Comparison of ENCODE assay signal across 11 cellular contexts in genomic region chr22:19525116-19525660, GRCh38. TPM values are rescaled to one million over a fixed set of nuclear protein-coding genes. Genes with fewer than 3 reads are reported as not detected.
DNase-seq lines count a peak whose midpoint lies in the region; ATAC-seq and TF ChIP-seq lines count a peak whose summit lies in the region.
"Had no signal": no experiment of that assay in that cellular context is flagged by ENCODE, and none has a peak within 500 bp of the region (broad histone marks: within the 10 kb centered on the region; RNA-seq: fewer than 3 reads in every experiment).

No MANE protein-coding gene starts in this region.

- intact Hi-C loops in esophagus squamous epithelium (cut with DNase I), result no loop called here
- intact Hi-C loops in vagina (cut with DNase I), result no loop called here

- peaks cover 5% of the 10 kb centered on the region for H3K36me3 Mint-ChIP-seq in activated naive CD4-positive, alpha-beta T cell treated with anti-CD3 and anti-CD28 coated beads, Interleukin-2, amount 10 ng/mL, durations not matched to agents 7 days and 5 days
- H3K36me3 Mint-ChIP-seq in nephron (ENCODE audit: low read depth), result no peaks in the 10 kb centered on the region

- H3K36me3 ChIP-seq in esophagus squamous epithelium (no peaks in the 10 kb centered on the region), vagina (no peaks in the 10 kb centered on the region)
- H3K36me3 ChIP-seq: cardiac muscle cell had no signal

- H3K9me3 ChIP-seq in esophagus squamous epithelium (no peaks in the 10 kb centered on the region), vagina (no peaks in the 10 kb centered on the region)

- H3K27ac ChIP-seq in esophagus squamous epithelium, result peak overlapping the region; percentile 2 to 87 (median 68)
- H3K27ac ChIP-seq in vagina, result peak overlapping the region; percentile 48
- H3K27ac ChIP-seq: cardiac muscle cell, SK-N-MC had no signal

- peaks cover 19% of the 10 kb centered on the region for H3K4me1 Mint-ChIP-seq in activated naive CD4-positive, alpha-beta T cell treated with anti-CD3 and anti-CD28 coated beads, Interleukin-2, amount 10 ng/mL, durations not matched to agents 7 days and 5 days
- H3K4me1 Mint-ChIP-seq in nephron, result peaks cover 10% of the 10 kb centered on the region

- H3K4me3 Mint-ChIP-seq in activated naive CD4-positive, alpha-beta T cell treated with anti-CD3 and anti-CD28 coated beads, Interleukin-2, amount 10 ng/mL, durations not matched to agents 7 days and 5 days, result peak overlapping the region; percentile 69
- peak overlapping the region; percentile 66 to 85 (median 80) for H3K4me3 Mint-ChIP-seq in nephron

- peaks cover 61% of the 10 kb centered on the region for H3K27me3 Mint-ChIP-seq in activated naive CD4-positive, alpha-beta T cell treated with anti-CD3 and anti-CD28 coated beads, Interleukin-2, amount 10 ng/mL, durations not matched to agents 7 days and 5 days
- peaks cover 49% of the 10 kb centered on the region for H3K27me3 Mint-ChIP-seq in nephron (ENCODE audit: low read depth)

- WGBS in esophagus squamous epithelium, 2 donors, result 60 to 92% methylated on average over 2 to 9 of the region's 15 CpGs

- H3K27me3 ChIP-seq in esophagus squamous epithelium, result peaks cover 0 to 72% (median 5%) of the 10 kb centered on the region in 4 donors
- no peaks in the 10 kb centered on the region for H3K27me3 ChIP-seq in vagina

- no peaks in the 10 kb centered on the region for H3K9me3 Mint-ChIP-seq in activated naive CD4-positive, alpha-beta T cell treated with anti-CD3 and anti-CD28 coated beads, Interleukin-2, amount 10 ng/mL, durations not matched to agents 7 days and 5 days
- no peaks in the 10 kb centered on the region for H3K9me3 Mint-ChIP-seq in nephron

- no peak for DNase-seq in activated naive CD4-positive, alpha-beta T cell treated with anti-CD3 and anti-CD28 coated beads, Interleukin-2, amount 10 ng/mL, durations not matched to agents 7 days and 5 days
- no peak for DNase-seq in activated naive CD4-positive, alpha-beta T cell treated with Interleukin-2 at 50 U/mL for 16 hours
- DNase-seq in esophagus squamous epithelium (lab: John Stamatoyannopoulos, UW) (no peak), vagina (ENCODE audit: extremely low spot score in 2 of 2) (no peak), dedifferentiated amniotic fluid mesenchymal stem cell (ENCODE audit: extremely low spot score) (no peak), HT-29 (ENCODE audit: low spot score) (no peak)
- DNase-seq: activated CD8-positive, alpha-beta T cell treated with anti-CD3 and anti-CD28 coated beads, Interleukin-2, amount 10 ng/mL, durations not matched to agents 7 days and 5 days had no signal

- CTCF ChIA-PET in activated naive CD4-positive, alpha-beta T cell treated with anti-CD3 and anti-CD28 coated beads, Interleukin-2, amount 10 ng/mL, durations not matched to agents 7 days and 5 days (lab: Charles Lee), result interaction anchor here (1.3 kb wide), 1 partner anchor 104 kb away, joined by 4 read pairs; no protein-coding TSS in a partner anchor

- H3K27ac Mint-ChIP-seq in activated naive CD4-positive, alpha-beta T cell treated with anti-CD3 and anti-CD28 coated beads, Interleukin-2, amount 10 ng/mL, durations not matched to agents 7 days and 5 days, result no peak overlapping the region
- peak overlapping the region in 1 of 3 experiments; percentile 73 for H3K27ac Mint-ChIP-seq in nephron

- ATAC-seq in HG02981 (IDR thresholded peaks at IDR 0.05; ENCODE audit: unreplicated experiment), result no peak

- TF ChIP-seq POLR2A in esophagus squamous epithelium (IDR thresholded peaks at IDR 0.05), result no peak
- TF ChIP-seq POLR2A in vagina (IDR thresholded peaks at IDR 0.05), result no peak

- H3K4me3 ChIP-seq in esophagus squamous epithelium (peak overlapping the region in 3 of 4 donors; percentile 33 to 66 (median 48)), vagina (peak overlapping the region; percentile 38 to 44)

- H3K4me1 ChIP-seq in esophagus squamous epithelium (peaks cover 14 to 33% (median 17%) of the 10 kb centered on the region in 3 donors), vagina (peaks cover 20% of the 10 kb centered on the region)

- no peak for TF ChIP-seq CTCF in esophagus squamous epithelium (IDR thresholded peaks at IDR 0.05)
- no peak for TF ChIP-seq CTCF in nephron (IDR thresholded peaks at IDR 0.05; ENCODE audit: unreplicated experiment in 3 of 3)
- TF ChIP-seq CTCF in vagina (IDR thresholded peaks at IDR 0.05), result no peak

RNA-seq across cellular contexts. Expression of gene CLDN5, which starts 1.0 kb away (rescaled TPM):
- total RNA-seq in esophagus squamous epithelium (10 to 100 TPM in 3 of 4 donors, 1 to 10 TPM in 1; 9.7 to 62.9 (median 23.0) TPM), vagina (228 TPM)
- not detected in 2 replicates for total RNA-seq in HT-29 (2014; rRNA removed; shearing (Covaris generic))
- total RNA-seq: activated CD8-positive, alpha-beta T cell treated with anti-CD3 and anti-CD28 coated beads, Interleukin-2, amount 10 ng/mL, durations not matched to agents 7 days and 5 days had no signal

RNA-seq across cellular contexts. Expression of gene CDC45, which starts 45.5 kb away (rescaled TPM):
- total RNA-seq in esophagus squamous epithelium (10 to 100 TPM in 2 of 4 donors, 1 to 10 TPM in 2; 3.4 to 16.7 (median 9.1) TPM), vagina (0.74 TPM)
- 71.3 and 86.5 TPM in 2 replicates for total RNA-seq in HT-29 (2014; rRNA removed; shearing (Covaris generic))

RNA-seq across cellular contexts. Expression of gene UFD1, which starts 46.2 kb away (rescaled TPM):
- 10 to 100 TPM; 33.0 to 57.4 (median 45.6) TPM for total RNA-seq in esophagus squamous epithelium
- 66.8 TPM for total RNA-seq in vagina
- 146 and 147 TPM in 2 replicates for total RNA-seq in HT-29 (2014; rRNA removed; shearing (Covaris generic))

Comparison
In these comparisons a context has a peak if more than half of its experiments do, and no peak if none do; other contexts are left out.
1. RNA of gene CLDN5, which starts 1.0 kb away (total RNA-seq): 228 TPM in vagina (single experiment) and 9.7 to 62.9 TPM in esophagus squamous epithelium; not detected in HT-29; every median in the first group is over 10 times any median in the second.